In the genomic region with DNA sequence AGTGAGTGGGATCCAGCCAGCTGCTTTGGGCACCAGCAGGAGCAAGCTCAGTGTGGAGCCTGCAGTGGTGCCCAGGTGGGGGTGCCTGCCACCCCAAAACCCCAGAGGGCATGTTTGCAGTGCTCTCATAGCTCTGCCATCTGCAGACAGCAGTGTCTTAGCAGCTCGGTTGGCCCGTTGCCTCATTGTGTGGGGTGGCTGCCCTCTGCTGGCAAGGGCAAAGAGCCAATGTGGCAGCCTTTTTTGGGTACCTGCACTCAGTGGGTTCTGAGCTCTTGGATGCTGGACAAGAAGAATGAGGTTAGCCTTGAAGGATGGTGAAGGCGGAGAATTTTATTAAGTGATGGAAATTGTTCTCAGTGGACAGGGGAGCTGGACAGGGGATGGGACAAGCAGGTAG, we compare ENCODE assay signal across 8 cellular contexts. TPM values are rescaled to one million over a fixed set of nuclear protein-coding genes. Genes with fewer than 3 reads are reported as not detected.
DNase-seq lines count a peak whose midpoint lies in the region; ATAC-seq and TF ChIP-seq lines count a peak whose summit lies in the region.

No MANE protein-coding gene starts in this region.

- H3K27ac Mint-ChIP-seq in activated T-helper 17 cell treated with anti-CD3 and anti-CD28 coated beads, Interleukin-2, amount 50 U/mL, for 72 hours, result no peak overlapping the region

- ATAC-seq in GM18519 (IDR thresholded peaks at IDR 0.05; ENCODE audit: low FRiP score, unreplicated experiment) (peak; percentile 40), HG03565 (IDR thresholded peaks at IDR 0.05; ENCODE audit: unreplicated experiment) (peak; percentile 43), heart right ventricle (peak in 4 of 8 donors; percentile 34 to 56 (median 46)), GM18517 (IDR thresholded peaks at IDR 0.05; ENCODE audit: unreplicated experiment) (no peak)
- ATAC-seq in activated T-helper 17 cell treated with anti-CD3 and anti-CD28 coated beads, Interleukin-2, amount 50 U/mL, for 72 hours (replicated peaks), result peak; percentile 87

- peaks cover 5% of the 10 kb centered on the region for H3K4me1 Mint-ChIP-seq in activated T-helper 17 cell treated with anti-CD3 and anti-CD28 coated beads, Interleukin-2, amount 50 U/mL, for 72 hours

- TF ChIP-seq POLR2A in Peyer's patch (IDR thresholded peaks at IDR 0.05), result no peak

- peaks cover 23% of the 10 kb centered on the region for H3K27me3 Mint-ChIP-seq in activated T-helper 17 cell treated with anti-CD3 and anti-CD28 coated beads, Interleukin-2, amount 50 U/mL, for 72 hours

- H3K4me1 ChIP-seq in Peyer's patch (no peaks in the 10 kb centered on the region), heart right ventricle (no peaks in the 10 kb centered on the region)

- H3K9me3 Mint-ChIP-seq in activated T-helper 17 cell treated with anti-CD3 and anti-CD28 coated beads, Interleukin-2, amount 50 U/mL, for 72 hours, result no peaks in the 10 kb centered on the region

- H3K36me3 Mint-ChIP-seq in activated T-helper 17 cell treated with anti-CD3 and anti-CD28 coated beads, Interleukin-2, amount 50 U/mL, for 72 hours (ENCODE audit: low read depth), result no peaks in the 10 kb centered on the region

- 63 to 65% methylated on average over 3 of the region's 3 CpGs for WGBS in heart right ventricle, 2 donors

- H3K27ac ChIP-seq in Peyer's patch, result no peak overlapping the region
- H3K27ac ChIP-seq in heart right ventricle, result no peak overlapping the region

- H3K27me3 ChIP-seq in Peyer's patch (no peaks in the 10 kb centered on the region), heart right ventricle (peaks cover 0 to 32% (median 14%) of the 10 kb centered on the region in 7 donors)

- no peak overlapping the region for H3K4me3 Mint-ChIP-seq in activated T-helper 17 cell treated with anti-CD3 and anti-CD28 coated beads, Interleukin-2, amount 50 U/mL, for 72 hours

- no peak overlapping the region for H3K4me3 ChIP-seq in Peyer's patch
- H3K4me3 ChIP-seq in heart right ventricle, result no peak overlapping the region

- TF ChIP-seq CTCF in Peyer's patch (IDR thresholded peaks at IDR 0.05) (peak; percentile 15 to 48 (median 29)), heart right ventricle (IDR thresholded peaks at IDR 0.05) (peak in 7 of 9 donors; percentile 14 to 67 (median 30))

- peak; percentile 53 to 76 (median 59) for DNase-seq in Peyer's patch
- DNase-seq in heart right ventricle, result peak; percentile 16 to 56
- DNase-seq in stimulated activated CD4-positive, alpha-beta T cell treated with anti-CD3 and anti-CD28 coated beads, Interleukin-1b, Interleukin-23, amount 100 ng/mL, for 24 hours (ENCODE audit: low read depth in 4 of 4, low spot score in 1 of 4), result peak; percentile 45 to 62 (median 54)
- no peak for DNase-seq in GF-D8 (lab: John Stamatoyannopoulos, UW)

- intact Hi-C loops in heart right ventricle (cut with DNase I), result loop anchor here in 8 of 10 donors (1.0 to 10.0 kb wide), 8 partner anchors 75 to 370 kb away; no protein-coding TSS in a partner anchor

- H3K36me3 ChIP-seq in Peyer's patch (no peaks in the 10 kb centered on the region), heart right ventricle (no peaks in the 10 kb centered on the region)

- no peaks in the 10 kb centered on the region for H3K9me3 ChIP-seq in Peyer's patch
- H3K9me3 ChIP-seq in heart right ventricle, result no peaks in the 10 kb centered on the region

RNA-seq across cellular contexts. Expression of gene NEUROD4, which starts 52.3 kb away (rescaled TPM):
- total RNA-seq in Peyer's patch, result not detected
- not detected for total RNA-seq in activated T-helper 17 cell treated with anti-CD3 and anti-CD28 coated beads, Interleukin-2, amount 50 U/mL, for 72 hours
- total RNA-seq in heart right ventricle, result not detected
- polyA plus RNA-seq in heart right ventricle, result not detected

RNA-seq across cellular contexts. Expression of gene OR9K2, which starts 54.1 kb away (rescaled TPM):
- not detected for total RNA-seq in Peyer's patch
- not detected for total RNA-seq in activated T-helper 17 cell treated with anti-CD3 and anti-CD28 coated beads, Interleukin-2, amount 50 U/mL, for 72 hours
- not detected for total RNA-seq in heart right ventricle
- not detected for polyA plus RNA-seq in heart right ventricle
